In the genomic region with DNA sequence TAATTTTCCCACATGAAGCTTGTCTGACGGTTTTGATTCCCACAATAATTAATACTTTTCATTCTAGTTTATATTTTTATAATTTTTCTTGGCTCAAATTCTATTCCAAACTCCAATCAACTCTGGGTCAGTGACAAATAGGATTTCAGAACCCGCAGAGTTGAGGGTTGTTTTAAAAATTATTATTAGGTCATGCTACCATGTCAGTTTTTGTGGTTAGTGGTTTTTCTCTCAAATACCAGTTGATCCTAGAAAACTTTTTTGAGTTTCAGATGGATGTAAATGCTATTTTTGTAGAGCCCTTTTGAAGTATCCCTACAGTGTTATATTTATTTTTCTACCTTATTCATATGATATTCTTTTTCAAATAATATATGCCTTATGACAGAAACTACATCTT, we compare ENCODE assay signal across 20 cellular contexts.
"Had no signal": no experiment of that assay in that cellular context is flagged by ENCODE, and none has a peak within 500 bp of the region (broad histone marks: within the 10 kb centered on the region; RNA-seq: fewer than 3 reads in every experiment).

No MANE protein-coding gene starts in this region.

- H3K4me1 Mint-ChIP-seq: central memory CD8-positive, alpha-beta T cell; naive thymus-derived CD4-positive, alpha-beta T cell; stimulated activated effector memory CD8-positive, alpha-beta T cell treated with anti-CD3 and anti-CD28 coated beads, Interleukin-12 subunit alpha, Interleukin-12 subunit beta, amount 100 ng/mL, for 72 hours had no signal

- H3K9me3 ChIP-seq: esophagus squamous epithelium, gastroesophageal sphincter, right atrium auricular region, sigmoid colon, suprapubic skin, thyroid gland had no signal

- H3K36me3 ChIP-seq: esophagus squamous epithelium, gastroesophageal sphincter, right atrium auricular region, sigmoid colon, suprapubic skin, thyroid gland had no signal

- H3K4me1 ChIP-seq: esophagus squamous epithelium, right atrium auricular region, sigmoid colon, suprapubic skin, thyroid gland had no signal

- H3K27me3 Mint-ChIP-seq: central memory CD8-positive, alpha-beta T cell; type B pancreatic cell had no signal

- H3K4me3 ChIP-seq: esophagus squamous epithelium, gastroesophageal sphincter, right atrium auricular region, sigmoid colon, suprapubic skin, thyroid gland had no signal

- H3K4me3 Mint-ChIP-seq: central memory CD8-positive, alpha-beta T cell; naive thymus-derived CD4-positive, alpha-beta T cell; neural crest cell; stimulated activated effector memory CD8-positive, alpha-beta T cell treated with anti-CD3 and anti-CD28 coated beads, Interleukin-12 subunit alpha, Interleukin-12 subunit beta, amount 100 ng/mL, for 72 hours; type B pancreatic cell had no signal

- H3K27me3 ChIP-seq: esophagus squamous epithelium, gastroesophageal sphincter, right atrium auricular region, sigmoid colon, suprapubic skin, thyroid gland had no signal

- H3K27ac Mint-ChIP-seq: naive thymus-derived CD4-positive, alpha-beta T cell; stimulated activated effector memory CD8-positive, alpha-beta T cell treated with anti-CD3 and anti-CD28 coated beads, Interleukin-12 subunit alpha, Interleukin-12 subunit beta, amount 100 ng/mL, for 72 hours; type B pancreatic cell had no signal

- FAIRE-seq: small intestine, urothelium cell line had no signal

- H3K27ac ChIP-seq: esophagus squamous epithelium, gastroesophageal sphincter, right atrium auricular region, sigmoid colon, suprapubic skin, thyroid gland had no signal

- DNase-seq: esophagus squamous epithelium; glutamatergic neuron; kidney glomerular epithelial cell; mesendoderm; naive thymus-derived CD4-positive, alpha-beta T cell; posterior cingulate gyrus; sigmoid colon; small intestine; stimulated activated CD4-positive, alpha-beta T cell treated with anti-CD3 and anti-CD28 coated beads, Interleukin-4, amount 100 ng/mL, for 1 hour; stimulated activated CD8-positive, alpha-beta memory T cell treated with anti-CD3 and anti-CD28 coated beads, Interleukin-4, amount 100 ng/mL, for 48 hours; stimulated activated naive CD8-positive, alpha-beta T cell treated with anti-CD3 and anti-CD28 coated beads, Interleukin-15, Interleukin-2, amounts not matched to agents 100 U/mL and 50 U/mL, for 24 hours; thyroid gland had no signal

- H3K9me3 Mint-ChIP-seq: neural crest cell, type B pancreatic cell had no signal

- H3K36me3 Mint-ChIP-seq: naive thymus-derived CD4-positive, alpha-beta T cell; stimulated activated effector memory CD8-positive, alpha-beta T cell treated with anti-CD3 and anti-CD28 coated beads, Interleukin-12 subunit alpha, Interleukin-12 subunit beta, amount 100 ng/mL, for 72 hours; type B pancreatic cell had no signal
